ENCODE assay signal across 15 cellular contexts in genomic region chr6:111987295-111987694, GRCh38.
DNase-seq lines count a peak whose midpoint lies in the region; ATAC-seq and TF ChIP-seq lines count a peak whose summit lies in the region.
"Had no signal": no experiment of that assay in that cellular context is flagged by ENCODE, and none has a peak within 500 bp of the region (broad histone marks: within the 10 kb centered on the region; RNA-seq: fewer than 3 reads in every experiment).

No MANE protein-coding gene starts in this region.

- H4K20me1 ChIP-seq in DND-41 (ENCODE audit: insufficient read depth, low read length), result no peaks in the 10 kb centered on the region

- no peak overlapping the region for H2AK5ac ChIP-seq in mesendoderm (ENCODE audit: low read length)

- H3K27ac ChIP-seq in DND-41 (ENCODE audit: low read length) (no peak overlapping the region), mesendoderm (ENCODE audit: low read depth, low read length) (no peak overlapping the region)
- H3K27ac ChIP-seq: testis, VCaP had no signal

- no peak for DNase-seq in DND-41
- peak; percentile 10 for DNase-seq in KBM-7
- DNase-seq in astrocyte of the spinal cord (ENCODE audit: low read depth, low spot score), result peak; percentile 8
- no peak for DNase-seq in mesendoderm
- DNase-seq in stimulated activated CD4-positive, alpha-beta T cell treated with anti-CD3 and anti-CD28 coated beads, Interleukin-2, amount 100 ng/mL, for 24 hours, result no peak
- DNase-seq: activated T-cell treated with anti-CD3 and anti-CD28 coated beads, Interleukin-2, amount 50 U/mL, for 48 hours; islet precursor cell; MM.1S; NCI-H524 treated with DMSO at 0.1 percent for 48 hours; SIG-M5; testis had no signal

- H3K56ac ChIP-seq in mesendoderm (ENCODE audit: low read length), result no peak overlapping the region

- ATAC-seq in DND-41 (ENCODE audit: insufficient read depth, low read depth) (0 out of 3 replicates have a peak, but pooled peaks have one; percentile 25), HG03280 (IDR thresholded peaks at IDR 0.05; ENCODE audit: unreplicated experiment) (no peak), GM21390 (IDR thresholded peaks at IDR 0.05; ENCODE audit: unreplicated experiment) (no peak)
- ATAC-seq: sciatic nerve had no signal

- in situ Hi-C loops in KBM-7 (cut with MboI; ENCODE audit: low pct_unique_long_range_greater_than_20kb, low sequenced_read_pairs), result no loop called here
- in situ Hi-C loops in astrocyte of the spinal cord (cut with HindIII; ENCODE audit: low sequenced_read_pairs), result no loop called here

- no peak overlapping the region for H3K4me3 ChIP-seq in DND-41 (ENCODE audit: low read depth in 1 of 2, low read length in 2 of 2)
- H3K4me3 ChIP-seq in astrocyte of the spinal cord (ENCODE audit: low read depth, low read length), result no peak overlapping the region
- H3K4me3 ChIP-seq in mesendoderm (ENCODE audit: low read length), result no peak overlapping the region
- H3K4me3 ChIP-seq: testis had no signal

- H3K9me3 ChIP-seq in DND-41 (ENCODE audit: insufficient read depth, low read length, severe bottlenecking), result no peaks in the 10 kb centered on the region
- H3K9me3 ChIP-seq: testis had no signal

- H3K27me3 ChIP-seq in DND-41 (ENCODE audit: insufficient read depth, low read length, poor library complexity) (no peaks in the 10 kb centered on the region), mesendoderm (ENCODE audit: insufficient read depth, low read length, poor library complexity) (no peaks in the 10 kb centered on the region)
- H3K27me3 ChIP-seq: testis had no signal

- H3K4ac ChIP-seq in mesendoderm (ENCODE audit: low read depth, low read length), result peak overlapping the region; percentile 20

- no peak overlapping the region for H2BK15ac ChIP-seq in mesendoderm (replicated peaks; ENCODE audit: low read depth)

- H3K4me1 ChIP-seq in DND-41 (ENCODE audit: insufficient read depth, low read length) (peaks cover 23% of the 10 kb centered on the region), mesendoderm (ENCODE audit: control insufficient read depth, low read depth, low read length) (peaks cover 6% of the 10 kb centered on the region)
- H3K4me1 ChIP-seq: testis had no signal

- no CpG with 5 or more reads among the region's 1 CpG for WGBS in mesendoderm (ENCODE audit: extremely low coverage, insufficient coverage, low lambda C conversion rate)

- H3K79me2 ChIP-seq in DND-41 (ENCODE audit: insufficient read depth, low read length) (no peaks in the 10 kb centered on the region), mesendoderm (ENCODE audit: control insufficient read depth, insufficient read depth, low read length) (no peaks in the 10 kb centered on the region)

- no peak for TF ChIP-seq CTCF in DND-41 (IDR thresholded peaks at IDR 0.05; ENCODE audit: borderline replicate concordance, extremely low read depth, low read length, poor library complexity, severe bottlenecking)
- TF ChIP-seq CTCF in astrocyte of the spinal cord (IDR thresholded peaks at IDR 0.05; ENCODE audit: low read depth, low read length), result no peak

- H3K4me2 ChIP-seq in DND-41 (ENCODE audit: insufficient read depth, low read length) (no peak overlapping the region), mesendoderm (ENCODE audit: low read length) (no peak overlapping the region)

- no peaks in the 10 kb centered on the region for H3K36me3 ChIP-seq in DND-41 (ENCODE audit: insufficient read depth, low read length)
- H3K36me3 ChIP-seq in mesendoderm (ENCODE audit: control insufficient read depth, insufficient read depth, low read length), result no peaks in the 10 kb centered on the region

- H4K5ac ChIP-seq in mesendoderm (ENCODE audit: low read length), result no peak overlapping the region

- H3K18ac ChIP-seq in mesendoderm (ENCODE audit: low read length), result peak overlapping the region; percentile 53

- no peak overlapping the region for H2BK120ac ChIP-seq in mesendoderm (ENCODE audit: low read depth, low read length)

- no peak overlapping the region for H3K23ac ChIP-seq in mesendoderm (ENCODE audit: low read length)

- H2BK5ac ChIP-seq in mesendoderm (ENCODE audit: low read length), result no peak overlapping the region

- H3K9ac ChIP-seq in DND-41 (ENCODE audit: low read depth, low read length), result no peak overlapping the region
- H3K9ac ChIP-seq in mesendoderm (ENCODE audit: low read length), result no peak overlapping the region

- H2AFZ ChIP-seq in DND-41 (ENCODE audit: low read depth, low read length), result no peak overlapping the region

- no peaks in the 10 kb centered on the region for H3K79me1 ChIP-seq in mesendoderm (ENCODE audit: low read length)

- no peak overlapping the region for H4K8ac ChIP-seq in mesendoderm (ENCODE audit: low read depth, low read length)

Comparison
In these comparisons a context has a peak if more than half of its experiments do, and no peak if none do; other contexts are left out.
1. DNase-seq: peak in KBM-7 (single experiment) and astrocyte of the spinal cord (single experiment); none in DND-41 (single experiment), mesendoderm (single experiment) and stimulated activated CD4-positive, alpha-beta T cell treated with anti-CD3 and anti-CD28 coated beads, Interleukin-2, amount 100 ng/mL, for 24 hours (0 of 2).